In genomic region chr1:207329469-207329868, GRCh38 we compare ENCODE assay signal across 13 cellular contexts.
"Had no signal": no experiment of that assay in that cellular context is flagged by ENCODE, and none has a peak within 500 bp of the region (broad histone marks: within the 10 kb centered on the region; RNA-seq: fewer than 3 reads in every experiment).

No MANE protein-coding gene starts in this region.

- ATAC-seq: left colon had no signal

- H3K4me3 Mint-ChIP-seq: nephron progenitor cell had no signal

- H3K27ac Mint-ChIP-seq: nephron progenitor cell had no signal

- H3K27me3 ChIP-seq: cardiac muscle cell, sigmoid colon, stomach, uterus had no signal

- H3K4me1 ChIP-seq: sigmoid colon, uterus had no signal

- H3K36me3 ChIP-seq: uterus had no signal

- H3K27ac ChIP-seq: cardiac muscle cell, sigmoid colon, stomach, thoracic aorta, uterus, VCaP had no signal

- H3K9me3 ChIP-seq: sigmoid colon had no signal

- DNase-seq: activated CD4-positive, alpha-beta T cell treated with anti-CD3 and anti-CD28 coated beads for 4 hours; activated gamma-delta T cell treated with Interleukin-2 at 50 U/mL for 16 hours; foreskin melanocyte; head of caudate nucleus; left colon; nephron progenitor cell; sigmoid colon; stimulated activated CD4-positive, alpha-beta T cell treated with anti-CD3 and anti-CD28 coated beads, Interleukin-2, amount 100 ng/mL, for 24 hours; stomach; uterus had no signal

- H3K4me3 ChIP-seq: cardiac muscle cell, sigmoid colon, stomach, thoracic aorta, uterus had no signal

- H3K4me1 Mint-ChIP-seq: nephron progenitor cell had no signal
